35 cellular contexts compared by ENCODE assay signal in the genomic region with DNA sequence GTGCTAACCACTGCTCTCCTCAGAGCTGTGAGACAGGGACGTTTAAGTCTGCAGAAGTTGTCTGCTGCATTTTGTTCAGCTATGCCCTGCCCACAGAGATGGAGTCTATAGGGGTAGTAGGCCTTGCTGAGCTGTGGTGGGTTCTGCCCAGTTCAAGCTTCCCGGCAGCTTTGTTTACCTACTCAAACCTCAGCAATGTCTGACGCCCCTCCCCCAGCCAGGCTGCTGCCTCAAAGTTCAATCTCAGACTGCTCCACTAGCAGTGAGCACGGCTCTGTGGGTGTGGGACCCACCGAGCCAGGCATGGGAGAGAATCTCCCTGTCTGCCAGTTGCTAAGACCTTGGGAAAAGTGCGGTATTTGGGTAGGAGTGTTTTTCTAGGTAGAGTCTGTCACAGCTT.
"Had no signal": no experiment of that assay in that cellular context is flagged by ENCODE, and none has a peak within 500 bp of the region (broad histone marks: within the 10 kb centered on the region; RNA-seq: fewer than 3 reads in every experiment).

No MANE protein-coding gene starts in this region.

- DNase-seq: activated B cell treated with CpG ODN at 0.5 μM for 24 hours; activated CD4-positive, alpha-beta memory T cell treated with anti-CD3 and anti-CD28 coated beads for 36 hours; activated CD4-positive, alpha-beta T cell treated with anti-CD3 and anti-CD28 coated beads for 4 hours; activated CD4-positive, alpha-beta T cell treated with anti-CD3 and anti-CD28 coated beads, Interleukin-2, amount 10 ng/mL, durations not matched to agents 24 days and 14 days; activated CD4-positive, alpha-beta T cell treated with anti-CD3 and anti-CD28 coated beads, Interleukin-2, amount 50 U/mL, for 1 hour; activated CD4-positive, alpha-beta T cell treated with anti-CD3 and anti-CD28 coated beads, Interleukin-2, amount 50 U/mL, for 4 hours; activated CD4-positive, CD25-positive, alpha-beta regulatory T cell treated with anti-CD3 and anti-CD28 coated beads, Interleukin-2, amount 50 U/mL, for 72 hours; activated CD8-positive, alpha-beta memory T cell treated with anti-CD3 and anti-CD28 coated beads, Interleukin-2, amount 50 U/mL, for 4 hours; activated CD8-positive, alpha-beta T cell treated with anti-CD3 and anti-CD28 coated beads for 36 hours; activated effector memory CD4-positive, alpha-beta T cell treated with Interleukin-2 at 50 U/mL for 16 hours; activated gamma-delta T cell; activated naive CD4-positive, alpha-beta T cell treated with anti-CD3 and anti-CD28 coated beads, Interleukin-2, amount 10 ng/mL, durations not matched to agents 7 days and 5 days; activated naive CD4-positive, alpha-beta T cell treated with Interleukin-2 at 50 U/mL for 16 hours; activated naive CD8-positive, alpha-beta T cell treated with anti-CD3 and anti-CD28 coated beads, Interleukin-2, amount 10 ng/mL, durations not matched to agents 7 days and 5 days; activated naive CD8-positive, alpha-beta T cell treated with anti-CD3 and anti-CD28 coated beads, Interleukin-2, amount 50 U/mL, for 24 hours; activated T-cell treated with anti-CD3 and anti-CD28 coated beads for 4 hours; activated T-cell treated with anti-CD3 and anti-CD28 coated beads, Interleukin-2, amount 50 U/mL, for 1 hour; activated T-cell treated with anti-CD3 and anti-CD28 coated beads, Interleukin-2, amount 50 U/mL, for 4 hours; amygdala; anterior cingulate cortex; caudate nucleus; cerebellar nuclear complex; T-helper 1 cell; T-helper 2 cell; T-helper 9 cell had no signal

- H3K36me3 Mint-ChIP-seq: activated CD4-positive, alpha-beta memory T cell treated with anti-CD3 and anti-CD28 coated beads for 36 hours; activated naive CD4-positive, alpha-beta T cell treated with anti-CD3 and anti-CD28 coated beads, Interleukin-2, amount 10 ng/mL, durations not matched to agents 7 days and 5 days; activated naive CD8-positive, alpha-beta T cell treated with anti-CD3 and anti-CD28 coated beads, Interleukin-2, amount 10 ng/mL, durations not matched to agents 7 days and 5 days; brain had no signal

- H3K27ac ChIP-seq: ascending aorta, cardiac muscle cell, VCaP had no signal

- H3K36me3 ChIP-seq: ascending aorta, cardiac muscle cell had no signal

- H3K9me3 Mint-ChIP-seq: activated CD4-positive, alpha-beta memory T cell treated with anti-CD3 and anti-CD28 coated beads for 36 hours; activated CD8-positive, alpha-beta T cell treated with anti-CD3 and anti-CD28 coated beads for 36 hours; activated naive CD8-positive, alpha-beta T cell treated with anti-CD3 and anti-CD28 coated beads, Interleukin-2, amount 10 ng/mL, durations not matched to agents 7 days and 5 days; central memory CD8-positive, alpha-beta T cell had no signal

- H3K27ac Mint-ChIP-seq: activated B cell treated with CpG ODN at 0.5 μM for 24 hours; activated CD4-positive, alpha-beta memory T cell treated with anti-CD3 and anti-CD28 coated beads for 36 hours; activated CD4-positive, alpha-beta T cell treated with anti-CD3 and anti-CD28 coated beads, Interleukin-2, amount 10 ng/mL, durations not matched to agents 24 days and 14 days; activated CD8-positive, alpha-beta T cell treated with anti-CD3 and anti-CD28 coated beads for 36 hours; activated naive CD4-positive, alpha-beta T cell treated with anti-CD3 and anti-CD28 coated beads, Interleukin-2, amount 10 ng/mL, durations not matched to agents 7 days and 5 days; activated naive CD4-positive, alpha-beta T cell treated with anti-CD3 and anti-CD28 coated beads, Interleukin-2, amount 50 U/mL, for 24 hours; activated naive CD8-positive, alpha-beta T cell; activated naive CD8-positive, alpha-beta T cell treated with anti-CD3 and anti-CD28 coated beads, Interleukin-2, amount 10 ng/mL, durations not matched to agents 7 days and 5 days; activated naive CD8-positive, alpha-beta T cell treated with anti-CD3 and anti-CD28 coated beads, Interleukin-2, amount 50 U/mL, for 24 hours; activated T-helper 2 cell treated with anti-CD3 and anti-CD28 coated beads, Interferon-gamma antibody, Interleukin-2, Interleukin-4, amounts not matched to agents 10 μg/mL and 5 μg/mL and 100 μg/mL, durations not matched to agents 14 hours and 24 hours and 36 hours; brain; T-helper 1 cell treated with Interleukin-12 subunit alpha and Interleukin-12 subunit beta and Interleukin-4 antibody, amounts not matched to agents 30 μg/mL and 1 μg/mL, for 36 hours; T-helper 2 cell treated with Interferon-gamma antibody and Interleukin-4, amounts not matched to agents 5 μg/mL and 100 μg/mL, for 36 hours had no signal

- H3K4me3 Mint-ChIP-seq: activated B cell treated with CpG ODN at 0.5 μM for 24 hours; activated CD4-positive, alpha-beta memory T cell treated with anti-CD3 and anti-CD28 coated beads for 36 hours; activated CD4-positive, alpha-beta T cell treated with anti-CD3 and anti-CD28 coated beads, Interleukin-2, amount 10 ng/mL, durations not matched to agents 24 days and 14 days; activated CD8-positive, alpha-beta T cell treated with anti-CD3 and anti-CD28 coated beads for 36 hours; activated naive CD4-positive, alpha-beta T cell treated with anti-CD3 and anti-CD28 coated beads, Interleukin-2, amount 10 ng/mL, durations not matched to agents 7 days and 5 days; activated naive CD4-positive, alpha-beta T cell treated with anti-CD3 and anti-CD28 coated beads, Interleukin-2, amount 50 U/mL, for 24 hours; activated naive CD8-positive, alpha-beta T cell; activated naive CD8-positive, alpha-beta T cell treated with anti-CD3 and anti-CD28 coated beads, Interleukin-2, amount 10 ng/mL, durations not matched to agents 7 days and 5 days; activated naive CD8-positive, alpha-beta T cell treated with anti-CD3 and anti-CD28 coated beads, Interleukin-2, amount 50 U/mL, for 24 hours; activated T-cell treated with anti-CD3 and anti-CD28 coated beads, Interleukin-2, amount 50 U/mL, for 4 hours; brain; central memory CD8-positive, alpha-beta T cell; T-helper 1 cell treated with Interleukin-12 subunit alpha and Interleukin-12 subunit beta and Interleukin-4 antibody, amounts not matched to agents 30 μg/mL and 1 μg/mL, for 36 hours; T-helper 2 cell treated with Interferon-gamma antibody and Interleukin-4, amounts not matched to agents 5 μg/mL and 100 μg/mL, for 36 hours had no signal

- H3K4me3 ChIP-seq: ascending aorta, cardiac muscle cell had no signal

- H3K9me3 ChIP-seq: ascending aorta had no signal

- ATAC-seq: activated CD8-positive, alpha-beta T cell treated with anti-CD3 and anti-CD28 coated beads for 36 hours; activated naive CD8-positive, alpha-beta T cell treated with anti-CD3 and anti-CD28 coated beads, Interleukin-2, amount 50 U/mL, for 24 hours; activated T-cell treated with anti-CD3 and anti-CD28 coated beads, Interleukin-2, amount 50 U/mL, for 4 hours had no signal

- H3K4me1 Mint-ChIP-seq: activated B cell treated with CpG ODN at 0.5 μM for 24 hours; activated CD4-positive, alpha-beta T cell treated with anti-CD3 and anti-CD28 coated beads, Interleukin-2, amount 10 ng/mL, durations not matched to agents 24 days and 14 days; activated naive CD4-positive, alpha-beta T cell treated with anti-CD3 and anti-CD28 coated beads, Interleukin-2, amount 10 ng/mL, durations not matched to agents 7 days and 5 days; activated naive CD4-positive, alpha-beta T cell treated with anti-CD3 and anti-CD28 coated beads, Interleukin-2, amount 50 U/mL, for 24 hours; activated naive CD8-positive, alpha-beta T cell treated with anti-CD3 and anti-CD28 coated beads, Interleukin-2, amount 10 ng/mL, durations not matched to agents 7 days and 5 days; activated naive CD8-positive, alpha-beta T cell treated with anti-CD3 and anti-CD28 coated beads, Interleukin-2, amount 50 U/mL, for 24 hours; brain; central memory CD8-positive, alpha-beta T cell had no signal

- H3K4me1 ChIP-seq: ascending aorta had no signal

- H3K27me3 ChIP-seq: ascending aorta, cardiac muscle cell had no signal

- H3K27me3 Mint-ChIP-seq: activated CD4-positive, alpha-beta T cell treated with anti-CD3 and anti-CD28 coated beads, Interleukin-2, amount 10 ng/mL, durations not matched to agents 24 days and 14 days; activated CD8-positive, alpha-beta T cell treated with anti-CD3 and anti-CD28 coated beads for 36 hours; activated naive CD4-positive, alpha-beta T cell treated with anti-CD3 and anti-CD28 coated beads, Interleukin-2, amount 10 ng/mL, durations not matched to agents 7 days and 5 days; activated naive CD4-positive, alpha-beta T cell treated with anti-CD3 and anti-CD28 coated beads, Interleukin-2, amount 50 U/mL, for 24 hours; activated naive CD8-positive, alpha-beta T cell treated with anti-CD3 and anti-CD28 coated beads, Interleukin-2, amount 10 ng/mL, durations not matched to agents 7 days and 5 days; activated naive CD8-positive, alpha-beta T cell treated with anti-CD3 and anti-CD28 coated beads, Interleukin-2, amount 50 U/mL, for 24 hours had no signal
